Comparison of ENCODE assay signal across 8 cellular contexts in genomic region chr13:99086149-99086868, GRCh38.
A peak's percentile ranks its signal among the peaks of the same experiment; 100 is the strongest.
DNase-seq lines count a peak whose midpoint lies in the region; ATAC-seq, FAIRE-seq and TF ChIP-seq lines count a peak whose summit lies in the region.

No MANE protein-coding gene starts in this region.

- peak in 2 of 7 experiments; percentile 16 to 29 for TF ChIP-seq CTCF in body of pancreas (IDR thresholded peaks at IDR 0.05)

- no peaks in the 10 kb centered on the region for H3K9me3 ChIP-seq in HUES6 (ENCODE audit: control insufficient read depth, insufficient read depth, low read depth, low read length)
- no peaks in the 10 kb centered on the region for H3K9me3 ChIP-seq in body of pancreas
- no peaks in the 10 kb centered on the region for H3K9me3 ChIP-seq in small intestine (ENCODE audit: control insufficient read depth, low read depth)

- H3K27ac ChIP-seq in HUES6 (ENCODE audit: low read depth, low read length) (no peak overlapping the region), body of pancreas (peak overlapping the region; percentile 89 to 97 (median 93)), small intestine (ENCODE audit: low read depth in 1 of 2, low read length in 1 of 2) (peak overlapping the region; percentile 94 to 95)

- FAIRE-seq in small intestine (lab: Jason Lieb, UNC): no peak

- peak overlapping the region; percentile 88 for H3K4me3 ChIP-seq in HUES6 (ENCODE audit: low read depth, low read length)
- H3K4me3 ChIP-seq in body of pancreas: peak overlapping the region; percentile 55 to 68
- H3K4me3 ChIP-seq in small intestine (ENCODE audit: low read depth in 1 of 2, low read length in 2 of 2): peak overlapping the region; percentile 65 to 74

- H3K9ac ChIP-seq in HUES6 (ENCODE audit: low read length): peak overlapping the region; percentile 61

- intact Hi-C loops in body of pancreas (cut with DNase I): no loop called here

- peak in 1 of 3 donors; percentile 7 for TF ChIP-seq POLR2A in body of pancreas (IDR thresholded peaks at IDR 0.05)

- WGBS in body of pancreas, 2 donors: 0% methylated on average over 16 to 97 of the region's 121 CpGs
- WGBS in small intestine, 3 donors: 0 to 1% (median 1%) methylated on average over 23 to 121 of the region's 121 CpGs

- H3K36me3 ChIP-seq in HUES6 (ENCODE audit: control insufficient read depth, insufficient read depth, low read length) (no peaks in the 10 kb centered on the region), body of pancreas (replicated peaks in 1 of 2; ENCODE audit: insufficient read depth in 1 of 2, low read depth in 2 of 2) (no peaks in the 10 kb centered on the region), small intestine (ENCODE audit: control insufficient read depth in 2 of 2, insufficient read depth in 2 of 2, low read length in 2 of 2) (no peaks in the 10 kb centered on the region)

- DNase-seq in DMS153 treated with DMSO at 0.1 percent for 48 hours (lab: John Stamatoyannopoulos, UW; ENCODE audit: unreplicated experiment): peak; percentile 34
- peak; percentile 68 for DNase-seq in T-helper 9 cell
- peak; percentile 62 to 67 (median 64) for DNase-seq in body of pancreas
- DNase-seq in iPS-NIHi11 (ENCODE audit: low spot score): peak; percentile 85
- DNase-seq in small intestine: peak; percentile 58
- DNase-seq in hippocampal formation (lab: John Stamatoyannopoulos, UW): no peak

- peak; percentile 42 for ATAC-seq in GM21423 (IDR thresholded peaks at IDR 0.05; ENCODE audit: unreplicated experiment)
- peak; percentile 72 for ATAC-seq in body of pancreas

- H3K4me1 ChIP-seq in HUES6 (ENCODE audit: control insufficient read depth, insufficient read depth, low read length) (peaks cover 12% of the 10 kb centered on the region; the same call in 1 of the 2 replicates), body of pancreas (peaks cover 28% of the 10 kb centered on the region), small intestine (ENCODE audit: control insufficient read depth in 2 of 2, insufficient read depth in 1 of 2, low read depth in 1 of 2, low read length in 1 of 2) (peaks cover 2 to 5% of the 10 kb centered on the region in 2 donors)

- H3K27me3 ChIP-seq in HUES6 (ENCODE audit: control insufficient read depth, insufficient read depth, low read length) (peaks cover 38% of the 10 kb centered on the region), body of pancreas (no peaks in the 10 kb centered on the region), small intestine (ENCODE audit: control insufficient read depth in 2 of 2, insufficient read depth in 2 of 2, low read length in 2 of 2) (no peaks in the 10 kb centered on the region)

Comparison
In these comparisons a context has a peak if more than half of its experiments do, and no peak if none do; other contexts are left out.
1. DNase-seq: peak in DMS153 treated with DMSO at 0.1 percent for 48 hours (single experiment), T-helper 9 cell (single experiment), body of pancreas (4 of 4), iPS-NIHi11 (single experiment) and small intestine (single experiment); none in hippocampal formation (0 of 2).
2. Peak in every context shown above with its lines, with median percentiles within 50 percentile points of each other: H3K4me3 ChIP-seq.